ENCODE assay signal across 17 cellular contexts in genomic region chr7:102203218-102203617, GRCh38.
A peak's percentile ranks its signal among the peaks of the same experiment; 100 is the strongest.
DNase-seq lines count a peak whose midpoint lies in the region; ATAC-seq and TF ChIP-seq lines count a peak whose summit lies in the region.
"Had no signal": no experiment of that assay in that cellular context is flagged by ENCODE, and none has a peak within 500 bp of the region (broad histone marks: within the 10 kb centered on the region; RNA-seq: fewer than 3 reads in every experiment).

No MANE protein-coding gene starts in this region.

- 42 to 67% (median 44%) methylated on average over 12 of the region's 12 CpGs for WGBS in psoas muscle, 3 donors
- WGBS in GM23248 (ENCODE audit: low coverage in 1 of 2, low lambda C conversion rate in 2 of 2, missing lambda C conversion rate in 2 of 2), 2 experiments = 87 to 93% methylated on average over 7 to 12 of the region's 12 CpGs

- intact Hi-C loops in Right ventricle myocardium superior (cut with DNase I) = loop anchor here (5.0 kb wide), 1 partner anchor 51 kb away; no protein-coding TSS in a partner anchor
- intact Hi-C loops in cardiac septum (cut with DNase I) = no loop called here
- intact Hi-C loops in psoas muscle (cut with DNase I) = no loop called here

- H4K20me1 ChIP-seq in GM23248 (ENCODE audit: insufficient read depth) = no peaks in the 10 kb centered on the region

- H3K27ac Mint-ChIP-seq in glutamatergic neuron (ENCODE audit: unreplicated experiment) = peak overlapping the region; percentile 2
- H3K27ac Mint-ChIP-seq: CD4-positive, alpha-beta memory T cell; HFFc6 had no signal

- no peak overlapping the region for H2AFZ ChIP-seq in GM23248

- H3K79me2 ChIP-seq in GM23248 (ENCODE audit: insufficient read depth) = no peaks in the 10 kb centered on the region

- ATAC-seq in Right ventricle myocardium superior (ENCODE audit: poor library complexity) (no peak), psoas muscle (peak in 3 of 4 donors; percentile 17 to 70 (median 43)), HG03039 (IDR thresholded peaks at IDR 0.05; ENCODE audit: unreplicated experiment) (no peak)
- ATAC-seq: GM12878 had no signal

- H3K27ac ChIP-seq in psoas muscle (no peak overlapping the region), GM23248 (no peak overlapping the region)

- no peak for TF ChIP-seq CTCF in glutamatergic neuron (IDR thresholded peaks at IDR 0.05; ENCODE audit: partially characterized antibody, unreplicated experiment)
- no peak for TF ChIP-seq CTCF in psoas muscle (IDR thresholded peaks at IDR 0.05)

- H3K36me3 ChIP-seq in psoas muscle (ENCODE audit: insufficient read depth in 1 of 2, low read depth in 1 of 2) = peaks cover 0 to 86% of the 10 kb centered on the region in 2 donors
- H3K36me3 ChIP-seq in GM23248 (ENCODE audit: low read depth) = no peaks in the 10 kb centered on the region

- H3K27me3 Mint-ChIP-seq in glutamatergic neuron (ENCODE audit: unreplicated experiment) = no peaks in the 10 kb centered on the region
- H3K27me3 Mint-ChIP-seq: CD4-positive, alpha-beta memory T cell had no signal

- no peaks in the 10 kb centered on the region for H3K27me3 ChIP-seq in psoas muscle (ENCODE audit: insufficient read depth in 3 of 3, low read length in 2 of 3)
- no peaks in the 10 kb centered on the region for H3K27me3 ChIP-seq in GM23248 (replicated peaks; ENCODE audit: insufficient read depth)

- H3K4me3 ChIP-seq in psoas muscle (no peak overlapping the region), GM23248 (no peak overlapping the region)
- H3K4me3 ChIP-seq: GM12878, HAP-1 had no signal

- peaks cover 7% of the 10 kb centered on the region for H3K4me1 ChIP-seq in psoas muscle
- no peaks in the 10 kb centered on the region for H3K4me1 ChIP-seq in GM23248 (ENCODE audit: insufficient read depth)
- H3K4me1 ChIP-seq: HAP-1 had no signal

- DNase-seq in Right ventricle myocardium superior (peak; percentile 4), cardiac septum (ENCODE audit: low spot score) (no peak), glutamatergic neuron (no peak), psoas muscle (no peak), dermis blood vessel endothelial cell (no peak), GM23248 (no peak)
- DNase-seq: Calu3; CD4-positive, alpha-beta memory T cell; COR-L47; DMS79; EL; GDM1; GOT3; HFFc6 had no signal

- no peak overlapping the region for H3K9ac ChIP-seq in GM23248

- no peak overlapping the region for H3K4me2 ChIP-seq in GM23248 (ENCODE audit: unreplicated experiment)

- H3K9me3 ChIP-seq in psoas muscle (no peaks in the 10 kb centered on the region), GM23248 (ENCODE audit: low read depth) (no peaks in the 10 kb centered on the region)
- H3K9me3 ChIP-seq: HAP-1 had no signal

- no peaks in the 10 kb centered on the region for H3K9me2 ChIP-seq in GM23248 (ENCODE audit: insufficient read depth)

- peaks cover 10% of the 10 kb centered on the region for H3K9me3 Mint-ChIP-seq in glutamatergic neuron (ENCODE audit: unreplicated experiment)
- H3K9me3 Mint-ChIP-seq: CD4-positive, alpha-beta memory T cell; HFFc6 had no signal

- no peaks in the 10 kb centered on the region for H3F3A ChIP-seq in GM23248 (ENCODE audit: insufficient read depth)

- peak overlapping the region; percentile 26 for H3K4me3 Mint-ChIP-seq in glutamatergic neuron (ENCODE audit: unreplicated experiment)
- H3K4me3 Mint-ChIP-seq: CD4-positive, alpha-beta memory T cell; HFFc6 had no signal

- H3K4me1 Mint-ChIP-seq in glutamatergic neuron (ENCODE audit: low read depth, unreplicated experiment) = peaks cover 7% of the 10 kb centered on the region
- H3K4me1 Mint-ChIP-seq: CD4-positive, alpha-beta memory T cell had no signal

- H3K36me3 Mint-ChIP-seq in glutamatergic neuron (ENCODE audit: unreplicated experiment) = no peaks in the 10 kb centered on the region

- in situ Hi-C loops in GM23248 (cut with MboI) = no loop called here

Comparison
In these comparisons a context has a peak if more than half of its experiments do, and no peak if none do; other contexts are left out.
1. ATAC-seq: peak in psoas muscle (3 of 4); none in Right ventricle myocardium superior (single experiment) and HG03039 (single experiment).